Comparison of ENCODE assay signal across 11 cellular contexts in the genomic region with DNA sequence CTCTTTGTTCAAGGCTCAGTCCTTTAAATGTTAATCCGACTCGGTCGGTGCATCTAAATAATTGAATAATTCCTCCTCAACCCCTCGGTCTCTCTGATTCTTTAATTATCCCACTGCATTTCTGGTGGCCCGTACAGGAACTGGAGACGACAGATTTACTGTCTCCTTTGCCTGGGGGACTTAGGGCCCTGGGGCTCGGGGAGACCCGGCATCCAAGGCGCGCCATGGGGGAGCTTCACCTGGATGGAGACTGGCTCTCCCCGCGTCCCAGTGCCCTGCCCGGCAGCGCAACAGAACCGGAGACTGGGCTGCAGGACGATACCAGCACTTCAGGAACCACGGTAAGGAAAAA. TPM values are rescaled to one million over a fixed set of nuclear protein-coding genes. Genes with fewer than 3 reads are reported as not detected.
DNase-seq lines count a peak whose midpoint lies in the region; ATAC-seq, FAIRE-seq and TF ChIP-seq lines count a peak whose summit lies in the region.
"Had no signal": no experiment of that assay in that cellular context is flagged by ENCODE, and none has a peak within 500 bp of the region (broad histone marks: within the 10 kb centered on the region; RNA-seq: fewer than 3 reads in every experiment).

No MANE protein-coding gene starts in this region.

- H3K4me3 ChIP-seq in GM23338, result peak overlapping the region; percentile 61
- H3K4me3 ChIP-seq in body of pancreas, result no peak overlapping the region
- peak overlapping the region in 1 of 3 experiments; percentile 79 for H3K4me3 ChIP-seq in keratinocyte (ENCODE audit: control insufficient read depth in 2 of 3, extremely low read depth in 1 of 3, insufficient read depth in 2 of 3, low read depth in 1 of 3, low read length in 3 of 3)
- peak overlapping the region; percentile 33 to 53 (median 40) for H3K4me3 ChIP-seq in skin epidermis

- H3K4me1 Mint-ChIP-seq in GM23338, result no peaks in the 10 kb centered on the region; the same call in 1 of the 3 replicates

- H3K9me1 ChIP-seq in keratinocyte (ENCODE audit: control insufficient read depth, extremely low read depth, insufficient read depth, low read length), result no peaks in the 10 kb centered on the region

- dilution Hi-C loops in keratinocyte (cut with MboI; ENCODE audit: extremely low pct_ligation_motif_present, low sequenced_read_pairs), result no loop called here

- H3K9ac ChIP-seq in keratinocyte (ENCODE audit: control insufficient read depth, extremely low read depth, insufficient read depth, low read length), result peak overlapping the region; percentile 88

- H3K36me3 ChIP-seq in GM23338 (ENCODE audit: insufficient read depth), result no peaks in the 10 kb centered on the region
- H3K36me3 ChIP-seq in body of pancreas (replicated peaks in 1 of 2; ENCODE audit: insufficient read depth in 1 of 2, low read depth in 2 of 2), result no peaks in the 10 kb centered on the region
- H3K36me3 ChIP-seq in keratinocyte (ENCODE audit: control insufficient read depth in 2 of 2, extremely low read depth in 1 of 2, insufficient read depth in 2 of 2, low read length in 2 of 2), result no peaks in the 10 kb centered on the region

- H3K36me3 Mint-ChIP-seq in GM23338 (ENCODE audit: low read depth), result no peaks in the 10 kb centered on the region

- no peaks in the 10 kb centered on the region for H3K9me2 ChIP-seq in GM23338 (ENCODE audit: insufficient read depth)

- DNase-seq in GM23338 (ENCODE audit: low spot score) (peak; percentile 48), body of pancreas (no peak), keratinocyte (ENCODE audit: low read depth, low spot score) (no peak)
- DNase-seq: NCI-H1092 treated with DMSO at 0.1 percent for 48 hours had no signal

- TF ChIP-seq POLR2A in body of pancreas (IDR thresholded peaks at IDR 0.05), result no peak

- H3K4me3 Mint-ChIP-seq in GM23338, result no peak overlapping the region

- peaks cover 27% of the 10 kb centered on the region for H3K4me1 ChIP-seq in GM23338 (ENCODE audit: insufficient read depth)
- H3K4me1 ChIP-seq in body of pancreas, result peaks cover 18% of the 10 kb centered on the region
- H3K4me1 ChIP-seq in keratinocyte (ENCODE audit: control insufficient read depth, extremely low read depth, insufficient read depth, low read length), result peaks cover 35% of the 10 kb centered on the region

- ATAC-seq in GM23338 (peak; percentile 64), body of pancreas (no peak), HG03159 (IDR thresholded peaks at IDR 0.05; ENCODE audit: unreplicated experiment) (no peak), GM19455 (IDR thresholded peaks at IDR 0.05; ENCODE audit: unreplicated experiment) (no peak), GM21515 (IDR thresholded peaks at IDR 0.05; ENCODE audit: unreplicated experiment) (no peak), HG02938 (IDR thresholded peaks at IDR 0.05; ENCODE audit: unreplicated experiment) (no peak)

- no peaks in the 10 kb centered on the region for H3K27me3 ChIP-seq in GM23338 (ENCODE audit: insufficient read depth)
- H3K27me3 ChIP-seq in body of pancreas, result no peaks in the 10 kb centered on the region
- no peaks in the 10 kb centered on the region for H3K27me3 ChIP-seq in keratinocyte (ENCODE audit: control insufficient read depth, extremely low read depth, insufficient read depth, low read length)

- H3K27ac ChIP-seq in GM23338 (ENCODE audit: low read depth), result no peak overlapping the region
- peak overlapping the region; percentile 63 to 87 (median 86) for H3K27ac ChIP-seq in body of pancreas
- H3K27ac ChIP-seq in keratinocyte (ENCODE audit: control insufficient read depth, insufficient read depth, low read length), result peak overlapping the region; percentile 87
- peak overlapping the region in 17 of 21 experiments; percentile 67 to 89 (median 84) for H3K27ac ChIP-seq in skin epidermis
- H3K27ac ChIP-seq: PC-9 had no signal

- no peaks in the 10 kb centered on the region for H3F3A ChIP-seq in GM23338 (replicated peaks; ENCODE audit: low read depth)

- no peaks in the 10 kb centered on the region for H3K79me2 ChIP-seq in GM23338 (replicated peaks; ENCODE audit: insufficient read depth)
- no peaks in the 10 kb centered on the region for H3K79me2 ChIP-seq in keratinocyte (ENCODE audit: control insufficient read depth, insufficient read depth, low read length)

- TF ChIP-seq CTCF in GM23338 (conservative IDR thresholded peaks at IDR 0.05; ENCODE audit: low read depth in 2 of 2), result no peak
- no peak for TF ChIP-seq CTCF in body of pancreas (IDR thresholded peaks at IDR 0.05)
- no peak for TF ChIP-seq CTCF in keratinocyte (optimal IDR thresholded peaks at IDR 0.05 in 1 of 3, IDR thresholded peaks at IDR 0.05 in 1 of 3, conservative IDR thresholded peaks at IDR 0.05 in 1 of 3; ENCODE audit: extremely low read depth in 1 of 3, insufficient read depth in 2 of 3, low read length in 3 of 3)

- FAIRE-seq in keratinocyte (lab: Jason Lieb, UNC), result no peak

- H3K27me3 Mint-ChIP-seq in GM23338 (ENCODE audit: insufficient read depth, low read depth, poor library complexity), result no peaks in the 10 kb centered on the region

- H3K9me3 Mint-ChIP-seq in GM23338, result no peaks in the 10 kb centered on the region

- intact Hi-C loops in body of pancreas (cut with DNase I), result no loop called here

- peak overlapping the region; percentile 88 for H3K4me2 ChIP-seq in GM23338
- peak overlapping the region; percentile 100 for H3K4me2 ChIP-seq in keratinocyte (ENCODE audit: control insufficient read depth, extremely low read depth, insufficient read depth, low read depth, low read length)

- WGBS in body of pancreas, 2 donors, result 61 to 79% methylated on average over 11 to 17 of the region's 17 CpGs

- H3K9me3 ChIP-seq in body of pancreas (no peaks in the 10 kb centered on the region), keratinocyte (ENCODE audit: control insufficient read depth, low read depth, low read length) (no peaks in the 10 kb centered on the region)

- H3K27ac Mint-ChIP-seq in GM23338, result no peak overlapping the region

- H2AFZ ChIP-seq in GM23338, result peak overlapping the region; percentile 53
- H2AFZ ChIP-seq in keratinocyte (ENCODE audit: control insufficient read depth, low read length), result peak overlapping the region; percentile 91

- H4K20me1 ChIP-seq in GM23338 (replicated peaks; ENCODE audit: insufficient read depth), result no peaks in the 10 kb centered on the region
- H4K20me1 ChIP-seq in keratinocyte (ENCODE audit: control insufficient read depth, extremely low read depth, insufficient read depth, low read length), result no peaks in the 10 kb centered on the region

RNA-seq across cellular contexts. Expression of a gene that starts 47.7 kb away (rescaled TPM):
- 64.3 and 67.8 TPM in 2 replicates for total RNA-seq in GM23338 (2014; rRNA removed; shearing (Covaris generic))
- polyA plus RNA-seq in GM23338 (2016; fragmentation: Nextera tagmentation; extraction: Ambion mirVana) (8.1 and 8.4 TPM in 2 replicates), keratinocyte (15.2 to 38.1 TPM (median 30.3 TPM) in 3 replicates)
- 10 to 100 TPM; 10.4 to 31.3 TPM for total RNA-seq in body of pancreas
- polyA plus RNA-seq in keratinocyte (2011; ENCODE audit: low read depth), result 9.5 TPM
- polyA plus RNA-seq in keratinocyte (2011; cell fraction: cytosol; rRNA removed), result 5.0 and 10.6 TPM in 2 replicates
- 26.5 and 37.8 TPM in 2 replicates for polyA plus RNA-seq in keratinocyte (2011; cell fraction: nucleus; rRNA removed)
- polyA plus RNA-seq in keratinocyte (2012; ENCODE audit: low replicate concordance), result 12.7 and 16.7 TPM in 2 replicates
- 56.9 to 163 TPM (median 162 TPM) in 3 replicates for polyA minus RNA-seq in keratinocyte
- polyA minus RNA-seq in keratinocyte (2011; cell fraction: cytosol; rRNA and poly(A)+ RNA removed), result 17.3 TPM
- 93.7 and 113 TPM in 2 replicates for polyA minus RNA-seq in keratinocyte (2011; cell fraction: nucleus; rRNA and poly(A)+ RNA removed)

RNA-seq across cellular contexts. Expression of a gene that starts 48.3 kb away (rescaled TPM):
- total RNA-seq in GM23338 (2014; rRNA removed; shearing (Covaris generic)), result 0.35 and 0.38 TPM in 2 replicates
- polyA plus RNA-seq in GM23338 (2016; fragmentation: Nextera tagmentation; extraction: Ambion mirVana) (0.39 and 0.57 TPM in 2 replicates), keratinocyte (0.08 to 0.27 TPM (median 0.17 TPM) in 3 replicates)
- not detected for total RNA-seq in body of pancreas
- polyA plus RNA-seq in keratinocyte (2011; ENCODE audit: low read depth), result not detected
- polyA plus RNA-seq in keratinocyte (2011; cell fraction: cytosol; rRNA removed), result 0.02 and 0.05 TPM in 2 replicates
- 0.28 and 0.43 TPM in 2 replicates for polyA plus RNA-seq in keratinocyte (2011; cell fraction: nucleus; rRNA removed)
- 0.14 and 0.17 TPM in 2 replicates for polyA plus RNA-seq in keratinocyte (2012; ENCODE audit: low replicate concordance)
- polyA minus RNA-seq in keratinocyte, result 0.20 TPM in 1 of 3 replicates, not detected in the others
- not detected for polyA minus RNA-seq in keratinocyte (2011; cell fraction: cytosol; rRNA and poly(A)+ RNA removed)
- polyA minus RNA-seq in keratinocyte (2011; cell fraction: nucleus; rRNA and poly(A)+ RNA removed), result 0.42 TPM in 1 of 2 replicates, not detected in the other
- total RNA-seq: dermis blood vessel endothelial cell had no signal

RNA-seq across cellular contexts. Expression of a gene that starts 53.5 kb away (rescaled TPM):
- 43.4 and 55.0 TPM in 2 replicates for total RNA-seq in GM23338 (2014; rRNA removed; shearing (Covaris generic))
- 38.3 and 41.1 TPM in 2 replicates for polyA plus RNA-seq in GM23338 (2016; fragmentation: Nextera tagmentation; extraction: Ambion mirVana)
- 100 to 1,000 TPM; 108 to 127 TPM for total RNA-seq in body of pancreas
- polyA plus RNA-seq in keratinocyte, result 109 to 124 TPM (median 110 TPM) in 3 replicates
- polyA plus RNA-seq in keratinocyte (2011; ENCODE audit: low read depth), result 64.9 TPM
- 74.6 and 106 TPM in 2 replicates for polyA plus RNA-seq in keratinocyte (2011; cell fraction: cytosol; rRNA removed)
- 115 and 147 TPM in 2 replicates for polyA plus RNA-seq in keratinocyte (2011; cell fraction: nucleus; rRNA removed)
- 71.1 and 118 TPM in 2 replicates for polyA plus RNA-seq in keratinocyte (2012; ENCODE audit: low replicate concordance)
- 53.6 to 190 TPM (median 129 TPM) in 3 replicates for polyA minus RNA-seq in keratinocyte
- polyA minus RNA-seq in keratinocyte (2011; cell fraction: cytosol; rRNA and poly(A)+ RNA removed), result 54.1 TPM
- polyA minus RNA-seq in keratinocyte (2011; cell fraction: nucleus; rRNA and poly(A)+ RNA removed), result 48.5 and 79.0 TPM in 2 replicates

RNA-seq across cellular contexts. Expression of a gene that starts 53.8 kb away (rescaled TPM):
- 88.9 and 92.3 TPM in 2 replicates for total RNA-seq in GM23338 (2014; rRNA removed; shearing (Covaris generic))
- 57.6 and 63.9 TPM in 2 replicates for polyA plus RNA-seq in GM23338 (2016; fragmentation: Nextera tagmentation; extraction: Ambion mirVana)
- total RNA-seq in body of pancreas, result 100 to 1,000 TPM in 1 of 2 donors, 10 to 100 TPM in 1; 98.3 to 110 TPM
- 150 to 156 TPM (median 151 TPM) in 3 replicates for polyA plus RNA-seq in keratinocyte
- 272 TPM for polyA plus RNA-seq in keratinocyte (2011; ENCODE audit: low read depth)
- 129 and 140 TPM in 2 replicates for polyA plus RNA-seq in keratinocyte (2011; cell fraction: cytosol; rRNA removed)
- polyA plus RNA-seq in keratinocyte (2011; cell fraction: nucleus; rRNA removed), result 166 and 183 TPM in 2 replicates
- 142 and 155 TPM in 2 replicates for polyA plus RNA-seq in keratinocyte (2012; ENCODE audit: low replicate concordance)
- 144 to 184 TPM (median 175 TPM) in 3 replicates for polyA minus RNA-seq in keratinocyte
- 107 TPM for polyA minus RNA-seq in keratinocyte (2011; cell fraction: cytosol; rRNA and poly(A)+ RNA removed)
- 84.4 and 157 TPM in 2 replicates for polyA minus RNA-seq in keratinocyte (2011; cell fraction: nucleus; rRNA and poly(A)+ RNA removed)

Comparison
In these comparisons a context has a peak if more than half of its experiments do, and no peak if none do; other contexts are left out.
1. H3K4me3 ChIP-seq: peak in GM23338 (single experiment) and skin epidermis (7 of 7); none in body of pancreas (0 of 2).